10 cellular contexts compared by ENCODE assay signal in genomic region chr5:36689225-36689624, GRCh38.
DNase-seq lines count a peak whose midpoint lies in the region; ATAC-seq and TF ChIP-seq lines count a peak whose summit lies in the region.
"Had no signal": no experiment of that assay in that cellular context is flagged by ENCODE, and none has a peak within 500 bp of the region (broad histone marks: within the 10 kb centered on the region; RNA-seq: fewer than 3 reads in every experiment).

No MANE protein-coding gene starts in this region.

- no peak overlapping the region for H3K4me3 ChIP-seq in AG10803 (ENCODE audit: low read length)
- H3K4me3 ChIP-seq in fibroblast of the aortic adventitia (ENCODE audit: low read depth, low read length), result no peak overlapping the region

- ATAC-seq in GM18858 (IDR thresholded peaks at IDR 0.05; ENCODE audit: unreplicated experiment), result peak; percentile 24
- no peak for ATAC-seq in HG03097 (IDR thresholded peaks at IDR 0.05; ENCODE audit: low FRiP score, unreplicated experiment)

- TF ChIP-seq CTCF in AG10803 (conservative IDR thresholded peaks at IDR 0.05; ENCODE audit: low read length) (no peak), fibroblast of the aortic adventitia (IDR thresholded peaks at IDR 0.05; ENCODE audit: insufficient read depth, low read length) (no peak)

- DNase-seq in AG10803 (ENCODE audit: low read depth) (peak; percentile 77), NOMO-1 treated with DMSO at 0.1 percent for 48 hours (lab: John Stamatoyannopoulos, UW; ENCODE audit: unreplicated experiment) (peak; percentile 34), fibroblast of the aortic adventitia (ENCODE audit: low read depth) (peak; percentile 30), DMS79 treated with DMSO at 0.1 percent for 48 hours (lab: John Stamatoyannopoulos, UW) (no peak)
- DNase-seq in activated CD8-positive, alpha-beta memory T cell treated with anti-CD3 and anti-CD28 coated beads, Interleukin-2, amount 50 U/mL, for 4 hours, result no peak
- no peak for DNase-seq in activated effector memory CD4-positive, alpha-beta T cell treated with anti-CD3 and anti-CD28 coated beads, Interleukin-2, amount 50 U/mL, for 16 hours
- DNase-seq: activated CD4-positive, alpha-beta T cell treated with anti-CD3 and anti-CD28 coated beads for 1 hour; heart right ventricle had no signal

Comparison
In these comparisons a context has a peak if more than half of its experiments do, and no peak if none do; other contexts are left out.
1. DNase-seq: peak in AG10803 (single experiment), NOMO-1 treated with DMSO at 0.1 percent for 48 hours (single experiment) and fibroblast of the aortic adventitia (single experiment); none in activated CD8-positive, alpha-beta memory T cell treated with anti-CD3 and anti-CD28 coated beads, Interleukin-2, amount 50 U/mL, for 4 hours (single experiment), activated effector memory CD4-positive, alpha-beta T cell treated with anti-CD3 and anti-CD28 coated beads, Interleukin-2, amount 50 U/mL, for 16 hours (single experiment) and DMS79 treated with DMSO at 0.1 percent for 48 hours (single experiment).